ENCODE assay signal across 33 cellular contexts in the genomic region with DNA sequence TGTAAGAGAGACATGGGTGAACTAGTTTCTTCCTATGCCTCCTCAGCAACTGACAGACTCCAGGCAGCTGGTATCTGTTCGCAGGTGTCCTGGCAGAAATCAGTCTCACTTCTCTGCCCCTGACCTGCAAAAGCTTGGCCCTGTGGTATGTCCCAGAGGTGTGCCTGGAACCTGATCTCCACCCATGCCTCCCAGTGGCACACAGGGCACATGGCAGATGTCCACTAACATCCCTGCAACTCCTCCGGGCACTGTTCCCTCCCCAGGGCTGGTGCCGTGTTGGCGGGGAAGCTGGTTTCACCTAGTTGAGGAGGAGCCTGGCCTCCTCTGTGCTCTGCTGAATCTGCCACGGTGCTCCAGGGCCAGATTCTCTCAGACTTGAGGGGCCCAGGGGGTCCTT.
"Had no signal": no experiment of that assay in that cellular context is flagged by ENCODE, and none has a peak within 500 bp of the region (broad histone marks: within the 10 kb centered on the region; RNA-seq: fewer than 3 reads in every experiment).

No MANE protein-coding gene starts in this region.

- H3K4me2 ChIP-seq: SK-N-SH had no signal

- H3K9ac ChIP-seq: SK-N-SH had no signal

- H3K27me3 ChIP-seq: brain microvascular endothelial cell, cardiac muscle cell, MG63, Peyer's patch, SJSA1 had no signal

- H3K4me1 ChIP-seq: Peyer's patch had no signal

- FAIRE-seq: K562, TTC549 had no signal

- ATAC-seq: activated CD4-positive, alpha-beta T cell treated with anti-CD3 and anti-CD28 coated beads for 36 hours; activated CD4-positive, CD25-positive, alpha-beta regulatory T cell treated with anti-CD3 and anti-CD28 coated beads, Interleukin-2, amount 50 U/mL, for 24 hours; activated CD8-positive, alpha-beta T cell treated with anti-CD3 and anti-CD28 coated beads, Interleukin-2, amount 10 ng/mL, durations not matched to agents 7 days and 5 days; K562; WTC11 had no signal

- H3K9me3 ChIP-seq: MG63, Peyer's patch, SJSA1, SK-N-SH had no signal

- DNase-seq: activated CD4-positive, alpha-beta T cell treated with anti-CD3 and anti-CD28 coated beads for 36 hours; activated CD4-positive, alpha-beta T cell treated with anti-CD3 and anti-CD28 coated beads, Interleukin-2, amount 10 ng/mL, durations not matched to agents 7 days and 5 days; activated CD4-positive, alpha-beta T cell treated with anti-CD3 and anti-CD28 coated beads, Interleukin-2, amount 50 U/mL, for 48 hours; activated CD8-positive, alpha-beta T cell treated with anti-CD3 and anti-CD28 coated beads, Interleukin-2, amount 10 ng/mL, durations not matched to agents 7 days and 5 days; activated gamma-delta T cell treated with Interleukin-2 at 50 U/mL for 16 hours; activated naive CD4-positive, alpha-beta T cell treated with anti-CD3 and anti-CD28 coated beads, Interleukin-2, amount 10 ng/mL, durations not matched to agents 7 days and 5 days; activated T-cell treated with anti-CD3 and anti-CD28 coated beads, Interleukin-2, amount 50 U/mL, for 24 hours; amniotic stem cell; aorta; brain microvascular endothelial cell; Karpas-422; MG63; MV-4-11; NCI-H1092; NCI-H1436 treated with DMSO at 0.1 percent for 48 hours; NCI-H187; NCI-H2029 treated with DMSO at 0.1 percent for 48 hours; NCI-H2107; NCI-H2171 treated with DMSO at 0.1 percent for 48 hours; NCI-H2227 treated with DMSO at 0.1 percent for 48 hours; NCI-H446; NCI-H510A treated with DMSO at 0.1 percent for 48 hours; NCI-H69; Peyer's patch; RPMI8226; SHP77 treated with DMSO at 0.1 percent for 48 hours; SK-N-SH had no signal

- H3K36me3 ChIP-seq: brain microvascular endothelial cell, cardiac muscle cell, MG63, Peyer's patch, SJSA1 had no signal

- H3K27ac ChIP-seq: brain microvascular endothelial cell, cardiac muscle cell, Peyer's patch, SJSA1 had no signal

- H3K4me3 ChIP-seq: cardiac muscle cell, K562, MG63, Peyer's patch, SJSA1 had no signal
